In genomic region chr6:168526841-168527281, GRCh38 we compare ENCODE assay signal across 10 cellular contexts.
DNase-seq lines count a peak whose midpoint lies in the region; ATAC-seq, FAIRE-seq and TF ChIP-seq lines count a peak whose summit lies in the region.
"Had no signal": no experiment of that assay in that cellular context is flagged by ENCODE, and none has a peak within 500 bp of the region (broad histone marks: within the 10 kb centered on the region; RNA-seq: fewer than 3 reads in every experiment).

No MANE protein-coding gene starts in this region.

- peak overlapping the region; percentile 68 to 86 (median 78) for H3K27ac ChIP-seq in esophagus muscularis mucosa (replicated peaks in 1 of 4)

- TF ChIP-seq POLR2A in esophagus muscularis mucosa (IDR thresholded peaks at IDR 0.05; ENCODE audit: low read depth) (no peak), GM12892 (IDR thresholded peaks at IDR 0.05; ENCODE audit: low read depth, low read length) (no peak)

- H3K27me3 ChIP-seq in esophagus muscularis mucosa: no peaks in the 10 kb centered on the region

- H3K36me3 ChIP-seq in esophagus muscularis mucosa (no peaks in the 10 kb centered on the region), mucosa of descending colon (ENCODE audit: low read depth) (no peaks in the 10 kb centered on the region)

- no peak for FAIRE-seq in GM12892 (lab: Jason Lieb, UNC)

- 16% methylated on average over 8 of the region's 8 CpGs for WGBS in esophagus muscularis mucosa

- TF ChIP-seq CTCF in esophagus muscularis mucosa (IDR thresholded peaks at IDR 0.05): no peak
- no peak for TF ChIP-seq CTCF in mucosa of descending colon (IDR thresholded peaks at IDR 0.05)

- H3K4me3 ChIP-seq in esophagus muscularis mucosa (no peak overlapping the region), mucosa of descending colon (no peak overlapping the region)

- H3K9me3 ChIP-seq in esophagus muscularis mucosa (no peaks in the 10 kb centered on the region), mucosa of descending colon (no peaks in the 10 kb centered on the region)

- H3K4me1 ChIP-seq in esophagus muscularis mucosa: peaks cover 17 to 45% (median 35%) of the 10 kb centered on the region in 4 donors
- no peaks in the 10 kb centered on the region for H3K4me1 ChIP-seq in mucosa of descending colon (ENCODE audit: low read depth)

- peak; percentile 69 for TF ChIP-seq EP300 in esophagus muscularis mucosa (IDR thresholded peaks at IDR 0.05)

- ATAC-seq in mucosa of descending colon: peak; percentile 26
- ATAC-seq in HG02852 (IDR thresholded peaks at IDR 0.05; ENCODE audit: unreplicated experiment): no peak

- intact Hi-C loops in esophagus muscularis mucosa (cut with DNase I): no loop called here
- intact Hi-C loops in mucosa of descending colon (cut with DNase I, micrococcal nuclease): no loop called here

- DNase-seq in NCI-H1417 (lab: John Stamatoyannopoulos, UW) (peak in 2 of 3 experiments; percentile 11 to 31), NCI-H1417 treated with DMSO at 0.1 percent for 48 hours (lab: John Stamatoyannopoulos, UW) (no peak), esophagus muscularis mucosa (ENCODE audit: extremely low spot score) (no peak), mucosa of descending colon (peak in 1 of 3 donors; percentile 17), ureter (ENCODE audit: low spot score) (peak; percentile 59), GM12892 (ENCODE audit: insufficient read length) (no peak), LoVo (ENCODE audit: low spot score) (no peak)
- DNase-seq: CD4-positive, alpha-beta memory T cell; NCI-H1436 treated with DMSO at 0.1 percent for 48 hours had no signal

Comparison
In these comparisons a context has a peak if more than half of its experiments do, and no peak if none do; other contexts are left out.
1. DNase-seq: peak in NCI-H1417 (2 of 3) and ureter (single experiment); none in NCI-H1417 treated with DMSO at 0.1 percent for 48 hours (single experiment), esophagus muscularis mucosa (single experiment), GM12892 (single experiment) and LoVo (single experiment).